ENCODE assay signal across 14 cellular contexts in genomic region chr2:159317392-159318088, GRCh38. TPM values are rescaled to one million over a fixed set of nuclear protein-coding genes. Genes with fewer than 3 reads are reported as not detected.
DNase-seq lines count a peak whose midpoint lies in the region; ATAC-seq and TF ChIP-seq lines count a peak whose summit lies in the region.
"Had no signal": no experiment of that assay in that cellular context is flagged by ENCODE, and none has a peak within 500 bp of the region (broad histone marks: within the 10 kb centered on the region; RNA-seq: fewer than 3 reads in every experiment).

No MANE protein-coding gene starts in this region.

- H3K4me1 ChIP-seq in foreskin keratinocyte = no peaks in the 10 kb centered on the region
- H3K4me1 ChIP-seq: right atrium auricular region had no signal

- no peak overlapping the region for H3K4me3 ChIP-seq in fibroblast of mammary gland (ENCODE audit: control insufficient read depth, low read depth, low read length)
- H3K4me3 ChIP-seq: right atrium auricular region had no signal

- DNase-seq in EH (ENCODE audit: low read depth) (peak; percentile 13), HT1080 (ENCODE audit: low read depth) (peak; percentile 81), fibroblast of mammary gland (ENCODE audit: low read depth) (peak; percentile 31), foreskin keratinocyte (no peak), SW480 (ENCODE audit: low spot score) (no peak)
- DNase-seq in activated naive CD4-positive, alpha-beta T cell treated with anti-CD3 and anti-CD28 coated beads, Interleukin-2, amount 50 U/mL, for 16 hours = no peak
- DNase-seq: activated CD4-positive, alpha-beta T cell treated with anti-CD3 and anti-CD28 coated beads, Interleukin-2, amount 50 U/mL, for 1 hour; CD8-positive, alpha-beta memory T cell; left cardiac atrium; NCI-H2081 treated with DMSO at 0.1 percent for 48 hours; NCI-H524 had no signal

- no peak for TF ChIP-seq CTCF in fibroblast of mammary gland (conservative IDR thresholded peaks at IDR 0.05; ENCODE audit: control insufficient read depth, insufficient read depth, low read depth, low read length)
- TF ChIP-seq CTCF in foreskin keratinocyte (conservative IDR thresholded peaks at IDR 0.05) = no peak

- no peaks in the 10 kb centered on the region for H3K27me3 ChIP-seq in foreskin keratinocyte
- H3K27me3 ChIP-seq: right atrium auricular region had no signal

- H3K27ac ChIP-seq in foreskin keratinocyte = no peak overlapping the region
- H3K27ac ChIP-seq: right atrium auricular region had no signal

- peak; percentile 57 for ATAC-seq in GM21381 (IDR thresholded peaks at IDR 0.05; ENCODE audit: unreplicated experiment)
- no peak for ATAC-seq in foreskin keratinocyte
- ATAC-seq in GM18867 (IDR thresholded peaks at IDR 0.05; ENCODE audit: unreplicated experiment) = no peak
- ATAC-seq: left cardiac atrium had no signal

RNA-seq across cellular contexts. Expression of gene WDSUB1, which starts 31.0 kb away (rescaled TPM):
- total RNA-seq in HT1080 (2014; rRNA removed; shearing (Covaris generic)) = 6.4 and 7.7 TPM in 2 replicates
- 10.2 and 10.3 TPM in 2 replicates for polyA plus RNA-seq in HT1080 (2015; cell fraction: cytosol; rRNA removed)
- 8.6 and 10.0 TPM in 2 replicates for polyA plus RNA-seq in HT1080 (2015; cell fraction: nucleus; rRNA removed)
- total RNA-seq in foreskin keratinocyte = 4.3 and 5.7 TPM in 2 replicates
- polyA plus RNA-seq in foreskin keratinocyte = 3.7 and 4.2 TPM in 2 replicates

Comparison
In these comparisons a context has a peak if more than half of its experiments do, and no peak if none do; other contexts are left out.
1. DNase-seq: peak in EH (single experiment), HT1080 (single experiment) and fibroblast of mammary gland (single experiment); none in foreskin keratinocyte (0 of 2), activated naive CD4-positive, alpha-beta T cell treated with anti-CD3 and anti-CD28 coated beads, Interleukin-2, amount 50 U/mL, for 16 hours (single experiment) and SW480 (single experiment).